Comparison of ENCODE assay signal across 13 cellular contexts in the genomic region with DNA sequence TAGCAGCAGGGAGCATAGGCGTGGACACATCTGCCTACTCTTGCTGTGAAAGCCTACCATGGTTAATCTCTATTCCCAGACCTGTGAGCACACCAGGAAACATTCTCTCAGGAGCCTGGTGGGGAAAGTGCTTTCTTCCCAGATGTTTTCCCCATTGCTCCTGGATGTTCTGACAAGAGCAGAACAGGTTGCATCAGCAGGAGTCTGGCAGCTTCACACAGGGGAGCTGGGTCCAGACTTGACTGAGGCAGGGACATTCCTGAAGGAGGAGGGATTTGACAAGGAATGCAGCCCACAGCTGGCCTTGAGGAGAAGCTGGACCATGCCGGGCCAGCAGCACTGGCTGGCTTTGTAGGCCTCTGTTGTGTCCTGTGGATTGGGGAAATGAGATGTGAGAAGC. TPM values are rescaled to one million over a fixed set of nuclear protein-coding genes. Genes with fewer than 3 reads are reported as not detected.
DNase-seq lines count a peak whose midpoint lies in the region; ATAC-seq lines count a peak whose summit lies in the region.
"Had no signal": no experiment of that assay in that cellular context is flagged by ENCODE, and none has a peak within 500 bp of the region (broad histone marks: within the 10 kb centered on the region; RNA-seq: fewer than 3 reads in every experiment).

No MANE protein-coding gene starts in this region.

- DNase-seq in DMS 273 (lab: John Stamatoyannopoulos, UW; ENCODE audit: unreplicated experiment) (peak; percentile 33), DMS 273 treated with DMSO at 0.1 percent for 48 hours (lab: John Stamatoyannopoulos, UW) (no peak), astrocyte of the hippocampus (ENCODE audit: low read depth, low spot score) (peak; percentile 77), hepatic stellate cell (ENCODE audit: low spot score) (peak; percentile 52), sciatic nerve (ENCODE audit: low spot score) (no peak), NCI-H2196 (lab: John Stamatoyannopoulos, UW; ENCODE audit: unreplicated experiment) (no peak)
- DNase-seq: activated CD4-positive, alpha-beta T cell treated with anti-CD3 and anti-CD28 coated beads, Interleukin-2, amount 50 U/mL, for 4 hours; activated naive CD4-positive, alpha-beta T cell treated with anti-CD3 and anti-CD28 coated beads, Interleukin-2, amount 50 U/mL, for 16 hours; NCI-H1105 treated with DMSO at 0.1 percent for 48 hours; stimulated activated naive CD4-positive, alpha-beta T cell treated with Interleukin-2 at 50 U/mL for 16 hours; T-cell had no signal

- ATAC-seq in sciatic nerve (peak; percentile 63), GM18517 (IDR thresholded peaks at IDR 0.05; ENCODE audit: unreplicated experiment) (no peak), HG03280 (IDR thresholded peaks at IDR 0.05; ENCODE audit: unreplicated experiment) (no peak)
- ATAC-seq: T-cell had no signal

- intact Hi-C loops in sciatic nerve (cut with DNase I) = no loop called here

RNA-seq across cellular contexts. Expression of gene ARTN, which starts 21.0 kb away (rescaled TPM):
- 0.94 TPM for total RNA-seq in sciatic nerve

RNA-seq across cellular contexts. Expression of gene IPO13, which starts 34.1 kb away (rescaled TPM):
- 29.0 TPM for total RNA-seq in sciatic nerve

RNA-seq across cellular contexts. Expression of gene DPH2, which starts 57.2 kb away (rescaled TPM):
- total RNA-seq in sciatic nerve = 12.0 TPM

Comparison
In these comparisons a context has a peak if more than half of its experiments do, and no peak if none do; other contexts are left out.
1. DNase-seq: peak in DMS 273 (single experiment), astrocyte of the hippocampus (single experiment) and hepatic stellate cell (single experiment); none in DMS 273 treated with DMSO at 0.1 percent for 48 hours (single experiment), sciatic nerve (single experiment) and NCI-H2196 (single experiment).